In genomic region chrX:24113161-24113560, GRCh38 we compare ENCODE assay signal across 31 cellular contexts. TPM values are rescaled to one million over a fixed set of nuclear protein-coding genes. Genes with fewer than 3 reads are reported as not detected.
DNase-seq lines count a peak whose midpoint lies in the region; ATAC-seq, FAIRE-seq and TF ChIP-seq lines count a peak whose summit lies in the region.
"Had no signal": no experiment of that assay in that cellular context is flagged by ENCODE, and none has a peak within 500 bp of the region (broad histone marks: within the 10 kb centered on the region; RNA-seq: fewer than 3 reads in every experiment).

No MANE protein-coding gene starts in this region.

- no peaks in the 10 kb centered on the region for H3K27me3 ChIP-seq in AG04450 (ENCODE audit: control insufficient read depth, insufficient read depth, low read length)
- H3K27me3 ChIP-seq in GM23248 (replicated peaks; ENCODE audit: insufficient read depth): no peaks in the 10 kb centered on the region
- H3K27me3 ChIP-seq in astrocyte (ENCODE audit: insufficient read depth, low read length): no peaks in the 10 kb centered on the region
- H3K27me3 ChIP-seq: esophagus muscularis mucosa, left lung, SJCRH30 had no signal

- H3K36me3 ChIP-seq in GM23248 (ENCODE audit: low read depth): no peaks in the 10 kb centered on the region
- H3K36me3 ChIP-seq in astrocyte (ENCODE audit: insufficient read depth, low read length): no peaks in the 10 kb centered on the region
- H3K36me3 ChIP-seq: esophagus muscularis mucosa, left lung, SJCRH30 had no signal

- peaks cover 5% of the 10 kb centered on the region; the same call in 1 of the 2 replicates for H3F3A ChIP-seq in GM23248 (ENCODE audit: insufficient read depth)

- H3K27ac ChIP-seq in AG04450 (ENCODE audit: low read depth, low read length) (no peak overlapping the region), GM23248 (no peak overlapping the region), astrocyte (ENCODE audit: low read depth, low read length) (no peak overlapping the region)
- H3K27ac ChIP-seq: esophagus muscularis mucosa, left lung, parathyroid adenoma, SJCRH30, skin epidermis, VCaP had no signal

- H3K4me1 ChIP-seq in GM23248 (ENCODE audit: insufficient read depth) (peaks cover 16% of the 10 kb centered on the region; the same call in 1 of the 2 replicates), astrocyte (ENCODE audit: insufficient read depth, low read length) (peaks cover 4% of the 10 kb centered on the region)
- H3K4me1 ChIP-seq: left lung, parathyroid adenoma, SJCRH30 had no signal

- H3K27ac Mint-ChIP-seq in astrocyte (ENCODE audit: unreplicated experiment): no peak overlapping the region
- H3K27ac Mint-ChIP-seq: activated CD4-positive, alpha-beta T cell treated with anti-CD3 and anti-CD28 coated beads for 36 hours; activated naive CD8-positive, alpha-beta T cell treated with anti-CD3 and anti-CD28 coated beads, Interleukin-2, amount 10 ng/mL, durations not matched to agents 7 days and 5 days; CD8-positive, alpha-beta T cell; endodermal cell; H9; memory B cell; stimulated activated memory B cell treated with anti-CD40 and anti-IgM and Interleukin-4, amounts not matched to agents 10 μg/mL and 1 μg/mL and 100 μg/mL, for 72 hours; type B pancreatic cell had no signal

- no peak overlapping the region for H3K4me3 Mint-ChIP-seq in astrocyte (ENCODE audit: unreplicated experiment)
- H3K4me3 Mint-ChIP-seq: activated CD4-positive, alpha-beta T cell treated with anti-CD3 and anti-CD28 coated beads for 36 hours; activated naive CD8-positive, alpha-beta T cell treated with anti-CD3 and anti-CD28 coated beads, Interleukin-2, amount 10 ng/mL, durations not matched to agents 7 days and 5 days; CD8-positive, alpha-beta T cell; central memory CD8-positive, alpha-beta T cell; endodermal cell; H9; memory B cell; stimulated activated memory B cell treated with anti-CD40 and anti-IgM and Interleukin-4, amounts not matched to agents 10 μg/mL and 1 μg/mL and 100 μg/mL, for 72 hours; type B pancreatic cell had no signal

- ATAC-seq in GM18519 (IDR thresholded peaks at IDR 0.05; ENCODE audit: low FRiP score, unreplicated experiment): no peak
- no peak for ATAC-seq in HG03457 (IDR thresholded peaks at IDR 0.05; ENCODE audit: unreplicated experiment)
- ATAC-seq: activated CD4-positive, alpha-beta T cell treated with anti-CD3 and anti-CD28 coated beads for 36 hours; CD8-positive, alpha-beta T cell; left lung; stimulated activated memory B cell treated with anti-CD40 and anti-IgM and Interleukin-4, amounts not matched to agents 10 μg/mL and 1 μg/mL and 100 μg/mL, for 72 hours had no signal

- H2AFZ ChIP-seq in GM23248: no peak overlapping the region
- no peak overlapping the region for H2AFZ ChIP-seq in astrocyte (ENCODE audit: low read depth, low read length)
- H2AFZ ChIP-seq: parathyroid adenoma had no signal

- no peaks in the 10 kb centered on the region for H3K9me3 Mint-ChIP-seq in astrocyte (ENCODE audit: unreplicated experiment)
- H3K9me3 Mint-ChIP-seq: activated naive CD8-positive, alpha-beta T cell treated with anti-CD3 and anti-CD28 coated beads, Interleukin-2, amount 10 ng/mL, durations not matched to agents 7 days and 5 days; CD8-positive, alpha-beta T cell; central memory CD8-positive, alpha-beta T cell; endodermal cell; H9; memory B cell; stimulated activated memory B cell treated with anti-CD40 and anti-IgM and Interleukin-4, amounts not matched to agents 10 μg/mL and 1 μg/mL and 100 μg/mL, for 72 hours; type B pancreatic cell had no signal

- 28 to 34% methylated on average over 2 of the region's 2 CpGs for WGBS in GM23248 (ENCODE audit: low coverage in 1 of 2, low lambda C conversion rate in 2 of 2, missing lambda C conversion rate in 2 of 2), 2 experiments

- H3K9ac ChIP-seq in GM23248 (no peak overlapping the region), astrocyte (ENCODE audit: low read length) (no peak overlapping the region)
- H3K9ac ChIP-seq: parathyroid adenoma had no signal

- H3K4me2 ChIP-seq in GM23248 (ENCODE audit: unreplicated experiment) (peak overlapping the region; percentile 12), astrocyte (ENCODE audit: low read length) (peak overlapping the region; percentile 19)

- POLR2A ChIA-PET in AG04450 (lab: Yijun Ruan, JAX): no interaction called here

- TF ChIP-seq CTCF in AG04450 (IDR thresholded peaks at IDR 0.05; ENCODE audit: low read depth, low read length): no peak
- no peak for TF ChIP-seq CTCF in astrocyte (IDR thresholded peaks at IDR 0.05; ENCODE audit: insufficient read depth, low read depth, low read length)
- TF ChIP-seq CTCF in foreskin fibroblast (IDR thresholded peaks at IDR 0.05; ENCODE audit: low read depth, low read length): no peak

- H3K4me3 ChIP-seq in AG04450 (ENCODE audit: low read depth, low read length): no peak overlapping the region
- no peak overlapping the region for H3K4me3 ChIP-seq in GM23248
- H3K4me3 ChIP-seq in astrocyte (ENCODE audit: insufficient read depth, low read depth, low read length): no peak overlapping the region
- H3K4me3 ChIP-seq in foreskin fibroblast (ENCODE audit: low read depth in 1 of 2, low read length in 2 of 2): no peak overlapping the region
- H3K4me3 ChIP-seq: esophagus muscularis mucosa, left lung, SJCRH30, skin epidermis had no signal

- FAIRE-seq in astrocyte (lab: Jason Lieb, UNC): peak; percentile 99
- FAIRE-seq: GM12891 had no signal

- no peaks in the 10 kb centered on the region for H3K36me3 Mint-ChIP-seq in astrocyte (ENCODE audit: low read depth, unreplicated experiment)
- H3K36me3 Mint-ChIP-seq: activated naive CD8-positive, alpha-beta T cell treated with anti-CD3 and anti-CD28 coated beads, Interleukin-2, amount 10 ng/mL, durations not matched to agents 7 days and 5 days; CD8-positive, alpha-beta T cell; type B pancreatic cell had no signal

- peak; percentile 49 for DNase-seq in AG04450 (ENCODE audit: low read depth, low spot score)
- peak; percentile 7 for DNase-seq in GM23248
- peak; percentile 16 for DNase-seq in astrocyte (ENCODE audit: low read depth)
- peak; percentile 33 to 60 for DNase-seq in foreskin fibroblast
- DNase-seq in RPMI8226: no peak
- no peak for DNase-seq in activated CD4-positive, alpha-beta T cell treated with anti-CD3 and anti-CD28 coated beads, Interleukin-2, amount 50 U/mL, for 4 hours
- DNase-seq: 8988T; activated CD4-positive, alpha-beta T cell treated with anti-CD3 and anti-CD28 coated beads for 36 hours; activated naive CD8-positive, alpha-beta T cell treated with anti-CD3 and anti-CD28 coated beads, Interleukin-2, amount 10 ng/mL, durations not matched to agents 7 days and 5 days; CD8-positive, alpha-beta T cell; dermis blood vessel endothelial cell; endodermal cell; H9; left lung; NCI-H1048; NCI-H446; NCI-H82; retina; SJCRH30; T1000 had no signal

- H3K4me1 Mint-ChIP-seq in astrocyte (ENCODE audit: low read depth, unreplicated experiment): peaks cover 4% of the 10 kb centered on the region
- H3K4me1 Mint-ChIP-seq: activated CD4-positive, alpha-beta T cell treated with anti-CD3 and anti-CD28 coated beads for 36 hours; activated naive CD8-positive, alpha-beta T cell treated with anti-CD3 and anti-CD28 coated beads, Interleukin-2, amount 10 ng/mL, durations not matched to agents 7 days and 5 days; central memory CD8-positive, alpha-beta T cell; endodermal cell; H9; memory B cell; stimulated activated memory B cell treated with anti-CD40 and anti-IgM and Interleukin-4, amounts not matched to agents 10 μg/mL and 1 μg/mL and 100 μg/mL, for 72 hours had no signal

- H4K20me1 ChIP-seq in GM23248 (ENCODE audit: insufficient read depth): no peaks in the 10 kb centered on the region
- H4K20me1 ChIP-seq in astrocyte (ENCODE audit: insufficient read depth, low read length): no peaks in the 10 kb centered on the region

- H3K9me2 ChIP-seq in GM23248 (ENCODE audit: insufficient read depth): no peaks in the 10 kb centered on the region

- in situ Hi-C loops in GM23248 (cut with MboI): no loop called here

- H3K9me3 ChIP-seq in AG04450 (ENCODE audit: control insufficient read depth, insufficient read depth, low read length) (no peaks in the 10 kb centered on the region), GM23248 (ENCODE audit: low read depth) (no peaks in the 10 kb centered on the region), astrocyte (ENCODE audit: insufficient read depth, low read depth, low read length) (no peaks in the 10 kb centered on the region)
- H3K9me3 ChIP-seq: esophagus muscularis mucosa, left lung, SJCRH30 had no signal

- CTCF ChIA-PET in AG04450 (lab: Charles Lee): no interaction called here

- H3K27me3 Mint-ChIP-seq in astrocyte (ENCODE audit: low read depth, unreplicated experiment): no peaks in the 10 kb centered on the region
- H3K27me3 Mint-ChIP-seq: activated CD4-positive, alpha-beta T cell treated with anti-CD3 and anti-CD28 coated beads for 36 hours; activated naive CD8-positive, alpha-beta T cell treated with anti-CD3 and anti-CD28 coated beads, Interleukin-2, amount 10 ng/mL, durations not matched to agents 7 days and 5 days; central memory CD8-positive, alpha-beta T cell; memory B cell; stimulated activated memory B cell treated with anti-CD40 and anti-IgM and Interleukin-4, amounts not matched to agents 10 μg/mL and 1 μg/mL and 100 μg/mL, for 72 hours; type B pancreatic cell had no signal

- H3K79me2 ChIP-seq in GM23248 (ENCODE audit: insufficient read depth) (no peaks in the 10 kb centered on the region), astrocyte (ENCODE audit: insufficient read depth, low read length) (no peaks in the 10 kb centered on the region)
- H3K79me2 ChIP-seq: parathyroid adenoma had no signal

RNA-seq across cellular contexts. Expression of gene ZFX, which starts 36.4 kb away (rescaled TPM):
- polyA plus RNA-seq in AG04450 (2011; rRNA removed) (16.2 and 23.1 TPM in 2 replicates), GM23248 (2016; fragmentation: Nextera tagmentation; extraction: Ambion mirVana) (16.7 and 19.6 TPM in 2 replicates)
- polyA minus RNA-seq in AG04450 (2011; rRNA and poly(A)+ RNA removed): 43.5 and 66.2 TPM in 2 replicates
- 24.1 and 26.7 TPM in 2 replicates for total RNA-seq in GM23248 (2014; rRNA removed; shearing (Covaris generic))
- total RNA-seq in astrocyte: 35.7 and 40.9 TPM in 2 replicates

RNA-seq across cellular contexts. Expression of gene EIF2S3, which starts 58.4 kb away (rescaled TPM):
- 117 and 139 TPM in 2 replicates for polyA plus RNA-seq in AG04450 (2011; rRNA removed)
- polyA minus RNA-seq in AG04450 (2011; rRNA and poly(A)+ RNA removed): 291 and 332 TPM in 2 replicates
- total RNA-seq in GM23248 (2014; rRNA removed; shearing (Covaris generic)): 163 and 190 TPM in 2 replicates
- polyA plus RNA-seq in GM23248 (2016; fragmentation: Nextera tagmentation; extraction: Ambion mirVana): 57.2 and 57.9 TPM in 2 replicates
- 203 and 216 TPM in 2 replicates for total RNA-seq in astrocyte

Comparison
In these comparisons a context has a peak if more than half of its experiments do, and no peak if none do; other contexts are left out.
1. DNase-seq: peak in AG04450 (single experiment), GM23248 (single experiment), astrocyte (single experiment) and foreskin fibroblast (2 of 2); none in RPMI8226 (single experiment) and activated CD4-positive, alpha-beta T cell treated with anti-CD3 and anti-CD28 coated beads, Interleukin-2, amount 50 U/mL, for 4 hours (0 of 2).